8 cellular contexts compared by ENCODE assay signal in genomic region chr9:33473643-33474352, GRCh38. TPM values are rescaled to one million over a fixed set of nuclear protein-coding genes. Genes with fewer than 3 reads are reported as not detected.
DNase-seq lines count a peak whose midpoint lies in the region; ATAC-seq and TF ChIP-seq lines count a peak whose summit lies in the region.

NOL6 (minus strand) TSS chr9:33473924; CDS start chr9:33473842, 82 bp downstream.

- peaks cover 22% of the 10 kb centered on the region for H3K4me1 ChIP-seq in CD8-positive, alpha-beta memory T cell (ENCODE audit: insufficient read depth, low read length)
- peaks cover 19% of the 10 kb centered on the region for H3K4me1 ChIP-seq in lower lobe of right lung

- POLR2A ChIA-PET in CD8-positive, alpha-beta memory T cell (lab: Charles Lee): interaction anchor here (0.6 to 2.1 kb wide), 12 partner anchors 9 to 184 kb away, joined by 4 to 11 read pairs (median 5); partner anchors contain the start of genes AQP3 and NFX1

- peak within 1 kb of the TSS; percentile 45 for H3K27ac ChIP-seq in CD8-positive, alpha-beta memory T cell (ENCODE audit: low read depth, low read length)
- H3K27ac ChIP-seq in lower lobe of right lung: peak within 1 kb of the TSS; percentile 73

- H3K4me1 Mint-ChIP-seq in CD8-positive, alpha-beta memory T cell: peaks cover 26 to 32% (median 31%) of the 10 kb centered on the region in 3 donors

- peaks cover 9 to 39% (median 12%) of the 10 kb centered on the region in 3 donors for H3K36me3 Mint-ChIP-seq in CD8-positive, alpha-beta memory T cell

- DNase-seq in CD8-positive, alpha-beta memory T cell: peak; percentile 94 to 99 (median 98)
- DNase-seq in HS-5 (ENCODE audit: low read depth) (peak; percentile 96), lower lobe of right lung (peak; percentile 97)
- DNase-seq in NK-92 treated with Interleukin-12 subunit alpha and Interleukin-12 subunit beta, amount 100 ng/mL, for 24 hours (lab: John Stamatoyannopoulos, UW): peak; percentile 95
- DNase-seq in activated CD8-positive, alpha-beta memory T cell treated with anti-CD3 and anti-CD28 coated beads for 24 hours: peak; percentile 99
- peak; percentile 95 for DNase-seq in effector CD4-positive, alpha-beta T cell
- DNase-seq in stimulated activated CD4-positive, alpha-beta T cell treated with anti-CD3 and anti-CD28 coated beads, TNF-alpha, amount 100 ng/mL, for 24 hours (ENCODE audit: low read depth in 3 of 3): peak; percentile 93 to 98 (median 98)

- intact Hi-C loops in lower lobe of right lung (cut with DNase I): no loop called here

- no peaks in the 10 kb centered on the region for H3K27me3 Mint-ChIP-seq in CD8-positive, alpha-beta memory T cell

- TF ChIP-seq CTCF in lower lobe of right lung (IDR thresholded peaks at IDR 0.05): no peak

- H3K4me3 ChIP-seq in CD8-positive, alpha-beta memory T cell (ENCODE audit: low read length): peak within 1 kb of the TSS; percentile 76
- H3K4me3 ChIP-seq in lower lobe of right lung: peak within 1 kb of the TSS; percentile 92

- H3K9me3 Mint-ChIP-seq in CD8-positive, alpha-beta memory T cell: no peaks in the 10 kb centered on the region

- peak within 1 kb of the TSS; percentile 64 to 99 (median 97) for H3K27ac Mint-ChIP-seq in CD8-positive, alpha-beta memory T cell

- H3K36me3 ChIP-seq in CD8-positive, alpha-beta memory T cell (ENCODE audit: insufficient read depth, low read length): peaks cover 29% of the 10 kb centered on the region
- peaks cover 38% of the 10 kb centered on the region for H3K36me3 ChIP-seq in lower lobe of right lung

- no peaks in the 10 kb centered on the region for H3K27me3 ChIP-seq in CD8-positive, alpha-beta memory T cell (ENCODE audit: insufficient read depth, low read length, poor library complexity, severe bottlenecking)
- no peaks in the 10 kb centered on the region for H3K27me3 ChIP-seq in lower lobe of right lung (ENCODE audit: low read depth)

- H3K9me3 ChIP-seq in CD8-positive, alpha-beta memory T cell (ENCODE audit: low read length): no peaks in the 10 kb centered on the region
- H3K9me3 ChIP-seq in lower lobe of right lung: no peaks in the 10 kb centered on the region

- H3K4me3 Mint-ChIP-seq in CD8-positive, alpha-beta memory T cell: peak within 1 kb of the TSS; percentile 88 to 100 (median 99)

- CTCF ChIA-PET in CD8-positive, alpha-beta memory T cell (lab: Charles Lee): interaction anchor here (0.8 to 3.8 kb wide), 16 partner anchors 10 to 274 kb away, joined by 3 to 28 read pairs (median 4); partner anchors contain the start of genes AQP3, AQP7 and NFX1

- ATAC-seq in GM19468 (IDR thresholded peaks at IDR 0.05; ENCODE audit: extremely low read depth, unreplicated experiment): peak; percentile 86
- ATAC-seq in lower lobe of right lung: peak; percentile 100

RNA-seq across cellular contexts. Expression of gene NOL6, which starts in this region (rescaled TPM):
- total RNA-seq in CD8-positive, alpha-beta memory T cell: 10 to 100 TPM; 90.8 to 93.0 TPM
- 19.8 TPM for polyA plus RNA-seq in CD8-positive, alpha-beta memory T cell
- total RNA-seq in lower lobe of right lung: 27.6 TPM

Comparison
In these comparisons a context has a peak if more than half of its experiments do, and no peak if none do; other contexts are left out.
1. Peak in every context shown above with its lines: DNase-seq, ATAC-seq, H3K4me3 ChIP-seq and H3K27ac ChIP-seq.